1 cellular context compared by ENCODE assay signal in the genomic region with DNA sequence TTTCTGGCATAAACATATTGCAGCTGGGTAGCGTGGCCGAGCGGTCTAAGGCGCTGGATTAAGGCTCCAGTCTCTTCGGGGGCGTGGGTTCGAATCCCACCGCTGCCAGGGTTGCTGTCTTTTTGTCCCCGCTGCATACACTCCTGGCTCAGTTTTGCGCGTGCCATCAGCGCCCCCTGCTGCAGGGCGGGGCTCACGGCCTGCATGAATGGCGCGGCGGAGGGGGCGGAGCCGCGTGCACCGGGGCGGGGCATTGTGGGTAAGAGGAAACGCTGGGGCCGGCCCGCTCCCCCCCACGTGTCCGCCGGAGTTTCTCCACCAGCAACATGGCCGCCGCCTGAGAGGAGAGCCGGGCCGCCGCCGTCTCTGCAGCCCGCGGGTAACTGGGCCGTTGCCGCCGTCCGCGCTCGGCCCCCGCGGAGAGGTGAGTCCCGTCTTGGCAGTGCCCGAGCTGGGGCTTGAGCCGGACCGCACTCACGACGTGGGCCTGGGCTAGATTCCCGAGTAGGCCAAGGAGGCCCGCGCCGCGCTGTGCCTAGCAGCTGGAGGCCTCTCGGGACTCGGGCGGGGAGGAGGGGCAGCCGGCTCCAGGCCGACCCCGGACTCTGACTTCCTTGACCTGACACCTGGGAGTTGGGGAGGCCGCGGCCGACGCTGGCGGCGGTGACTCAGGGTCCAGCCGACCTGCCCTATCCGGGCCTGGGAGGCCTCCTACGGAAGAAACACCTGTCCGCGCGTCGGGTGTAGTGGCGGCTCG.
TF ChIP-seq lines count a peak whose summit lies in the region.

Gene POLR3E, plus strand, starts transcription at position 296 of the 757 bp plus-strand sequence. CDS start 5,560 bp downstream, outside the sequence.

TF ChIP-seq in HepG2, 621 proteins besides CTCF, POLR2A, EP300 and RAD21 (continued from another document and continues in another):
- TF ChIP-seq, protein P1, sequence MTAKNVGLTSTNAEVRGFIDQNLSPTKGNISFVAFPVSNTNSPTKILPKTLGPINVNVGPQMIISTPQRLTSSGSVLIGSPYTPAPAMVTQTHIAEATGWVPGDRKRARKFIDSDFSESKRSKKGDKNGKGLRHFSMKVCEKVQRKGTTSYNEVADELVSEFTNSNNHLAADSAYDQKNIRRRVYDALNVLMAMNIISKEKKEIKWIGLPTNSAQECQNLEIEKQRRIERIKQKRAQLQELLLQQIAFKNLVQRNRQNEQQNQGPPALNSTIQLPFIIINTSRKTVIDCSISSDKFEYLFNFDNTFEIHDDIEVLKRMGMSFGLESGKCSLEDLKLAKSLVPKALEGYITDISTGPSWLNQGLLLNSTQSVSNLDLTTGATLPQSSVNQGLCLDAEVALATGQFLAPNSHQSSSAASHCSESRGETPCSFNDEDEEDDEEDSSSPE (CRISPR knock-in tag; IDR thresholded peaks at IDR 0.05), result peak; percentile 94
- TF ChIP-seq NCOR1 (IDR thresholded peaks at IDR 0.05; ENCODE audit: borderline replicate concordance, low read length), result peak; percentile 62
- TF ChIP-seq ARHGAP35 (CRISPR knock-in tag; IDR thresholded peaks at IDR 0.05; ENCODE audit: borderline replicate concordance), result peak; percentile 96
- peak; percentile 94 for TF ChIP-seq ZFYVE20 (CRISPR knock-in tag; IDR thresholded peaks at IDR 0.05; ENCODE audit: borderline replicate concordance, low read depth)
- TF ChIP-seq ZNF724P (CRISPR knock-in tag; IDR thresholded peaks at IDR 0.05; ENCODE audit: borderline replicate concordance), result peak; percentile 88; the same call in 1 of the 2 replicates
- TF ChIP-seq, protein P2, sequence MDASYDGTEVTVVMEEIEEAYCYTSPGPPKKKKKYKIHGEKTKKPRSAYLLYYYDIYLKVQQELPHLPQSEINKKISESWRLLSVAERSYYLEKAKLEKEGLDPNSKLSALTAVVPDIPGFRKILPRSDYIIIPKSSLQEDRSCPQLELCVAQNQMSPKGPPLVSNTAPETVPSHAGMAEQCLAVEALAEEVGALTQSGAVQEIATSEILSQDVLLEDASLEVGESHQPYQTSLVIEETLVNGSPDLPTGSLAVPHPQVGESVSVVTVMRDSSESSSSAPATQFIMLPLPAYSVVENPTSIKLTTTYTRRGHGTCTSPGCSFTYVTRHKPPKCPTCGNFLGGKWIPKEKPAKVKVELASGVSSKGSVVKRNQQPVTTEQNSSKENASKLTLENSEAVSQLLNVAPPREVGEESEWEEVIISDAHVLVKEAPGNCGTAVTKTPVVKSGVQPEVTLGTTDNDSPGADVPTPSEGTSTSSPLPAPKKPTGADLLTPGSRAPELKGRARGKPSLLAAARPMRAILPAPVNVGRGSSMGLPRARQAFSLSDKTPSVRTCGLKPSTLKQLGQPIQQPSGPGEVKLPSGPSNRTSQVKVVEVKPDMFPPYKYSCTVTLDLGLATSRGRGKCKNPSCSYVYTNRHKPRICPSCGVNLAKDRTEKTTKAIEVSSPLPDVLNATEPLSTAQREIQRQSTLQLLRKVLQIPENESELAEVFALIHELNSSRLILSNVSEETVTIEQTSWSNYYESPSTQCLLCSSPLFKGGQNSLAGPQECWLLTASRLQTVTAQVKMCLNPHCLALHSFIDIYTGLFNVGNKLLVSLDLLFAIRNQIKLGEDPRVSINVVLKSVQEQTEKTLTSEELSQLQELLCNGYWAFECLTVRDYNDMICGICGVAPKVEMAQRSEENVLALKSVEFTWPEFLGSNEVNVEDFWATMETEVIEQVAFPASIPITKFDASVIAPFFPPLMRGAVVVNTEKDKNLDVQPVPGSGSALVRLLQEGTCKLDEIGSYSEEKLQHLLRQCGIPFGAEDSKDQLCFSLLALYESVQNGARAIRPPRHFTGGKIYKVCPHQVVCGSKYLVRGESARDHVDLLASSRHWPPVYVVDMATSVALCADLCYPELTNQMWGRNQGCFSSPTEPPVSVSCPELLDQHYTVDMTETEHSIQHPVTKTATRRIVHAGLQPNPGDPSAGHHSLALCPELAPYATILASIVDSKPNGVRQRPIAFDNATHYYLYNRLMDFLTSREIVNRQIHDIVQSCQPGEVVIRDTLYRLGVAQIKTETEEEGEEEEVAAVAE (CRISPR knock-in tag; IDR thresholded peaks at IDR 0.05; ENCODE audit: borderline replicate concordance), result peak; percentile 82
- peak; percentile 83 for TF ChIP-seq PPARG (CRISPR knock-in tag; conservative IDR thresholded peaks at IDR 0.05)
- TF ChIP-seq, protein P3, sequence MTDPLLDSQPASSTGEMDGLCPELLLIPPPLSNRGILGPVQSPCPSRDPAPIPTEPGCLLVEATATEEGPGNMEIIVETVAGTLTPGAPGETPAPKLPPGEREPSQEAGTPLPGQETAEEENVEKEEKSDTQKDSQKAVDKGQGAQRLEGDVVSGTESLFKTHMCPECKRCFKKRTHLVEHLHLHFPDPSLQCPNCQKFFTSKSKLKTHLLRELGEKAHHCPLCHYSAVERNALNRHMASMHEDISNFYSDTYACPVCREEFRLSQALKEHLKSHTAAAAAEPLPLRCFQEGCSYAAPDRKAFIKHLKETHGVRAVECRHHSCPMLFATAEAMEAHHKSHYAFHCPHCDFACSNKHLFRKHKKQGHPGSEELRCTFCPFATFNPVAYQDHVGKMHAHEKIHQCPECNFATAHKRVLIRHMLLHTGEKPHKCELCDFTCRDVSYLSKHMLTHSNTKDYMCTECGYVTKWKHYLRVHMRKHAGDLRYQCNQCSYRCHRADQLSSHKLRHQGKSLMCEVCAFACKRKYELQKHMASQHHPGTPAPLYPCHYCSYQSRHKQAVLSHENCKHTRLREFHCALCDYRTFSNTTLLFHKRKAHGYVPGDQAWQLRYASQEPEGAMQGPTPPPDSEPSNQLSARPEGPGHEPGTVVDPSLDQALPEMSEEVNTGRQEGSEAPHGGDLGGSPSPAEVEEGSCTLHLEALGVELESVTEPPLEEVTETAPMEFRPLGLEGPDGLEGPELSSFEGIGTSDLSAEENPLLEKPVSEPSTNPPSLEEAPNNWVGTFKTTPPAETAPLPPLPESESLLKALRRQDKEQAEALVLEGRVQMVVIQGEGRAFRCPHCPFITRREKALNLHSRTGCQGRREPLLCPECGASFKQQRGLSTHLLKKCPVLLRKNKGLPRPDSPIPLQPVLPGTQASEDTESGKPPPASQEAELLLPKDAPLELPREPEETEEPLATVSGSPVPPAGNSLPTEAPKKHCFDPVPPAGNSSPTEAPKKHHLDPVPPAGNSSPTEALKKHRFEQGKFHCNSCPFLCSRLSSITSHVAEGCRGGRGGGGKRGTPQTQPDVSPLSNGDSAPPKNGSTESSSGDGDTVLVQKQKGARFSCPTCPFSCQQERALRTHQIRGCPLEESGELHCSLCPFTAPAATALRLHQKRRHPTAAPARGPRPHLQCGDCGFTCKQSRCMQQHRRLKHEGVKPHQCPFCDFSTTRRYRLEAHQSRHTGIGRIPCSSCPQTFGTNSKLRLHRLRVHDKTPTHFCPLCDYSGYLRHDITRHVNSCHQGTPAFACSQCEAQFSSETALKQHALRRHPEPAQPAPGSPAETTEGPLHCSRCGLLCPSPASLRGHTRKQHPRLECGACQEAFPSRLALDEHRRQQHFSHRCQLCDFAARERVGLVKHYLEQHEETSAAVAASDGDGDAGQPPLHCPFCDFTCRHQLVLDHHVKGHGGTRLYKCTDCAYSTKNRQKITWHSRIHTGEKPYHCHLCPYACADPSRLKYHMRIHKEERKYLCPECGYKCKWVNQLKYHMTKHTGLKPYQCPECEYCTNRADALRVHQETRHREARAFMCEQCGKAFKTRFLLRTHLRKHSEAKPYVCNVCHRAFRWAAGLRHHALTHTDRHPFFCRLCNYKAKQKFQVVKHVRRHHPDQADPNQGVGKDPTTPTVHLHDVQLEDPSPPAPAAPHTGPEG (CRISPR knock-in tag; IDR thresholded peaks at IDR 0.05), result peak; percentile 82; the same call in 1 of the 2 replicates
- peak; percentile 82; the same call in 1 of the 2 replicates for TF ChIP-seq FUBP1 (CRISPR knock-in tag; IDR thresholded peaks at IDR 0.05; ENCODE audit: borderline replicate concordance)
- peak; percentile 91 for TF ChIP-seq CCAR2 (optimal IDR thresholded peaks at IDR 0.05; ENCODE audit: low read depth, low read length)
- peak; percentile 98 for TF ChIP-seq ZNF446 (CRISPR knock-in tag; IDR thresholded peaks at IDR 0.05)
- TF ChIP-seq GTF2F1 (IDR thresholded peaks at IDR 0.05; ENCODE audit: low read length), result peak; percentile 91; the same call in 1 of the 2 replicates
- TF ChIP-seq ZNF143 (CRISPR knock-in tag; IDR thresholded peaks at IDR 0.05), result peak; percentile 92
- peak; percentile 88 for TF ChIP-seq HOXD1 (CRISPR knock-in tag; IDR thresholded peaks at IDR 0.05)
- TF ChIP-seq SMAD1 (CRISPR knock-in tag; IDR thresholded peaks at IDR 0.05; ENCODE audit: borderline replicate concordance, low read depth), result peak; percentile 100
- peak; percentile 84 for TF ChIP-seq ZFP90 (CRISPR knock-in tag; IDR thresholded peaks at IDR 0.05; ENCODE audit: borderline replicate concordance)
- peak; percentile 89 for TF ChIP-seq FOXP4 (CRISPR knock-in tag; IDR thresholded peaks at IDR 0.05)
- peak; percentile 99 for TF ChIP-seq ERF (CRISPR knock-in tag; IDR thresholded peaks at IDR 0.05)
- peak; percentile 85 for TF ChIP-seq THAP7 (CRISPR knock-in tag; IDR thresholded peaks at IDR 0.05)
- peak; percentile 97 for TF ChIP-seq ZSCAN9 (CRISPR knock-in tag; IDR thresholded peaks at IDR 0.05; ENCODE audit: borderline replicate concordance)
- TF ChIP-seq ZNF768 (CRISPR knock-in tag; IDR thresholded peaks at IDR 0.05), result peak; percentile 85
- TF ChIP-seq RERE (CRISPR knock-in tag; IDR thresholded peaks at IDR 0.05; ENCODE audit: low read depth), result no peak; the same call in 1 of the 2 replicates
- TF ChIP-seq, protein P4, sequence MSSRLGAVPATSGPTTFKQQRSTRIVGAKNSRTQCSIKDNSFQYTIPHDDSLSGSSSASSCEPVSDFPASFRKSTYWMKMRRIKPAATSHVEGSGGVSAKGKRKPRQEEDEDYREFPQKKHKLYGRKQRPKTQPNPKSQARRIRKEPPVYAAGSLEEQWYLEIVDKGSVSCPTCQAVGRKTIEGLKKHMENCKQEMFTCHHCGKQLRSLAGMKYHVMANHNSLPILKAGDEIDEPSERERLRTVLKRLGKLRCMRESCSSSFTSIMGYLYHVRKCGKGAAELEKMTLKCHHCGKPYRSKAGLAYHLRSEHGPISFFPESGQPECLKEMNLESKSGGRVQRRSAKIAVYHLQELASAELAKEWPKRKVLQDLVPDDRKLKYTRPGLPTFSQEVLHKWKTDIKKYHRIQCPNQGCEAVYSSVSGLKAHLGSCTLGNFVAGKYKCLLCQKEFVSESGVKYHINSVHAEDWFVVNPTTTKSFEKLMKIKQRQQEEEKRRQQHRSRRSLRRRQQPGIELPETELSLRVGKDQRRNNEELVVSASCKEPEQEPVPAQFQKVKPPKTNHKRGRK (CRISPR knock-in tag; IDR thresholded peaks at IDR 0.05), result no peak
